In genomic region chr19:18279516-18280246, GRCh38 we compare ENCODE assay signal across 8 cellular contexts. TPM values are rescaled to one million over a fixed set of nuclear protein-coding genes. Genes with fewer than 3 reads are reported as not detected.
DNase-seq lines count a peak whose midpoint lies in the region; ATAC-seq and TF ChIP-seq lines count a peak whose summit lies in the region.

No MANE protein-coding gene starts in this region.

- intact Hi-C loops in lower lobe of right lung (cut with DNase I), result loop anchor here (10.0 kb wide), 1 partner anchor 45 kb away; the partner anchor contains the start of gene LSM4

- H3K9me3 ChIP-seq in ectodermal cell (ENCODE audit: control insufficient read depth, low read length) (no peaks in the 10 kb centered on the region), lower lobe of right lung (no peaks in the 10 kb centered on the region)

- peaks cover 17% of the 10 kb centered on the region for H3K4me1 ChIP-seq in ectodermal cell (ENCODE audit: control insufficient read depth, insufficient read depth, low read length)
- H3K4me1 ChIP-seq in lower lobe of right lung, result peaks cover 55% of the 10 kb centered on the region

- H3K4me1 Mint-ChIP-seq in activated CD4-positive, alpha-beta memory T cell treated with anti-CD3 and anti-CD28 coated beads, Interleukin-2, amount 10 ng/mL, durations not matched to agents 7 days and 5 days, result peaks cover 51% of the 10 kb centered on the region

- POLR2A ChIA-PET in activated CD4-positive, alpha-beta memory T cell treated with anti-CD3 and anti-CD28 coated beads, Interleukin-2, amount 10 ng/mL, durations not matched to agents 7 days and 5 days (lab: Charles Lee), result interaction anchor here (0.6 to 15.1 kb wide), 26 partner anchors 10 to 788 kb away, joined by 3 to 1184 read pairs (median 5); partner anchors contain the start of genes IL12RB1, LSM4, MPV17L2 and PGPEP1

- H3K4me3 ChIP-seq in ectodermal cell (ENCODE audit: insufficient read depth, low read depth, low read length) (peak overlapping the region; percentile 96), lower lobe of right lung (peak overlapping the region; percentile 97)

- WGBS in ectodermal cell, 2 experiments, result 0 to 1% methylated on average over 47 to 54 of the region's 55 CpGs

- H3K9me3 Mint-ChIP-seq in activated CD4-positive, alpha-beta memory T cell treated with anti-CD3 and anti-CD28 coated beads, Interleukin-2, amount 10 ng/mL, durations not matched to agents 7 days and 5 days, result no peaks in the 10 kb centered on the region

- ATAC-seq in lower lobe of right lung, result peak; percentile 70 to 77
- ATAC-seq in GM18511 (IDR thresholded peaks at IDR 0.05; ENCODE audit: unreplicated experiment), result no peak

- H3K27me3 Mint-ChIP-seq in activated CD4-positive, alpha-beta memory T cell treated with anti-CD3 and anti-CD28 coated beads, Interleukin-2, amount 10 ng/mL, durations not matched to agents 7 days and 5 days, result no peaks in the 10 kb centered on the region

- TF ChIP-seq CTCF in lower lobe of right lung (IDR thresholded peaks at IDR 0.05), result peak; percentile 31

- DNase-seq in GM04503 (ENCODE audit: low read depth) (peak; percentile 73), HS-27A (ENCODE audit: low read depth) (peak; percentile 76), NCI-H82 treated with DMSO at 0.1 percent for 48 hours (lab: John Stamatoyannopoulos, UW; ENCODE audit: unreplicated experiment) (peak; percentile 96), lower lobe of right lung (peak; percentile 94)
- peak; percentile 94 for DNase-seq in activated CD4-positive, alpha-beta memory T cell treated with anti-CD3 and anti-CD28 coated beads, Interleukin-2, amount 10 ng/mL, durations not matched to agents 7 days and 5 days
- peak; percentile 87 to 94 for DNase-seq in stimulated activated CD4-positive, alpha-beta T cell treated with anti-CD3 and anti-CD28 coated beads, Interleukin-4, amount 100 ng/mL, for 4 hours

- H3K27me3 ChIP-seq in ectodermal cell (ENCODE audit: control insufficient read depth, insufficient read depth, low read length, poor library complexity, severe bottlenecking), result no peaks in the 10 kb centered on the region
- no peaks in the 10 kb centered on the region for H3K27me3 ChIP-seq in lower lobe of right lung (ENCODE audit: low read depth)

- H3K27ac Mint-ChIP-seq in activated CD4-positive, alpha-beta memory T cell treated with anti-CD3 and anti-CD28 coated beads, Interleukin-2, amount 10 ng/mL, durations not matched to agents 7 days and 5 days, result peak overlapping the region; percentile 95

- H3K27ac ChIP-seq in ectodermal cell (ENCODE audit: insufficient read depth, low read depth, low read length, poor library complexity, severe bottlenecking) (peak overlapping the region; percentile 96), lower lobe of right lung (peak overlapping the region; percentile 100)

- peak overlapping the region; percentile 98 for H3K4me3 Mint-ChIP-seq in activated CD4-positive, alpha-beta memory T cell treated with anti-CD3 and anti-CD28 coated beads, Interleukin-2, amount 10 ng/mL, durations not matched to agents 7 days and 5 days

- no peaks in the 10 kb centered on the region for H3K36me3 ChIP-seq in ectodermal cell (ENCODE audit: control insufficient read depth, insufficient read depth, low read length)
- H3K36me3 ChIP-seq in lower lobe of right lung, result peaks cover 42% of the 10 kb centered on the region

- CTCF ChIA-PET in activated CD4-positive, alpha-beta memory T cell treated with anti-CD3 and anti-CD28 coated beads, Interleukin-2, amount 10 ng/mL, durations not matched to agents 7 days and 5 days (lab: Charles Lee), result interaction anchor here (0.5 to 7.6 kb wide), 47 partner anchors 8 to 858 kb away, joined by 3 to 393 read pairs (median 4); partner anchors contain the start of genes COPE, DDX49, GDF15 and LSM4

- peaks cover 43% of the 10 kb centered on the region for H3K36me3 Mint-ChIP-seq in activated CD4-positive, alpha-beta memory T cell treated with anti-CD3 and anti-CD28 coated beads, Interleukin-2, amount 10 ng/mL, durations not matched to agents 7 days and 5 days (ENCODE audit: low read depth)

RNA-seq across cellular contexts. Expression of gene JUND, which starts 1.7 kb away (rescaled TPM):
- 100 to 1,000 TPM; 390 to 402 TPM for total RNA-seq in activated CD4-positive, alpha-beta memory T cell treated with anti-CD3 and anti-CD28 coated beads, Interleukin-2, amount 10 ng/mL, durations not matched to agents 7 days and 5 days
- 85.6 TPM for polyA plus RNA-seq in ectodermal cell (2013, experiment 1 of 4)
- polyA plus RNA-seq in ectodermal cell (2013, experiment 2 of 4), result 88.4 TPM
- 108 TPM for polyA plus RNA-seq in ectodermal cell (2013, experiment 3 of 4)
- 123 TPM for polyA plus RNA-seq in ectodermal cell (2013, experiment 4 of 4)
- 150 TPM for total RNA-seq in lower lobe of right lung

RNA-seq across cellular contexts. Expression of gene IQCN, which starts 5.4 kb away (rescaled TPM):
- total RNA-seq in activated CD4-positive, alpha-beta memory T cell treated with anti-CD3 and anti-CD28 coated beads, Interleukin-2, amount 10 ng/mL, durations not matched to agents 7 days and 5 days, result 1 to 10 TPM; 1.6 to 1.7 TPM
- 2.6 TPM for polyA plus RNA-seq in ectodermal cell (2013, experiment 1 of 4)
- 3.3 TPM for polyA plus RNA-seq in ectodermal cell (2013, experiment 2 of 4)
- 1.8 TPM for polyA plus RNA-seq in ectodermal cell (2013, experiment 3 of 4)
- polyA plus RNA-seq in ectodermal cell (2013, experiment 4 of 4), result 2.1 TPM
- 4.1 TPM for total RNA-seq in lower lobe of right lung

RNA-seq across cellular contexts. Expression of gene LSM4, which starts 43.2 kb away (rescaled TPM):
- total RNA-seq in activated CD4-positive, alpha-beta memory T cell treated with anti-CD3 and anti-CD28 coated beads, Interleukin-2, amount 10 ng/mL, durations not matched to agents 7 days and 5 days, result 100 to 1,000 TPM; 180 to 186 TPM
- polyA plus RNA-seq in ectodermal cell (2013, experiment 1 of 4), result 376 TPM
- 333 TPM for polyA plus RNA-seq in ectodermal cell (2013, experiment 2 of 4)
- polyA plus RNA-seq in ectodermal cell (2013, experiment 3 of 4), result 281 TPM
- polyA plus RNA-seq in ectodermal cell (2013, experiment 4 of 4), result 315 TPM
- total RNA-seq in lower lobe of right lung, result 72.3 TPM

RNA-seq across cellular contexts. Expression of gene PDE4C, which starts 53.4 kb away (rescaled TPM):
- under 1 TPM; 0.13 to 0.18 TPM for total RNA-seq in activated CD4-positive, alpha-beta memory T cell treated with anti-CD3 and anti-CD28 coated beads, Interleukin-2, amount 10 ng/mL, durations not matched to agents 7 days and 5 days
- 1.6 TPM for polyA plus RNA-seq in ectodermal cell (2013, experiment 1 of 4)
- 0.34 TPM for polyA plus RNA-seq in ectodermal cell (2013, experiment 2 of 4)
- 0.85 TPM for polyA plus RNA-seq in ectodermal cell (2013, experiment 3 of 4)
- polyA plus RNA-seq in ectodermal cell (2013, experiment 4 of 4), result 1.0 TPM
- total RNA-seq in lower lobe of right lung, result 9.6 TPM
